1 cellular context compared by ENCODE assay signal in genomic region chrX:129790146-129790545, GRCh38.
TF ChIP-seq lines count a peak whose summit lies in the region.

No MANE protein-coding gene starts in this region.

TF ChIP-seq in A549, 52 proteins besides CTCF, POLR2A, EP300 and RAD21:
- TF ChIP-seq ATOH8 (CRISPR knock-in tag; IDR thresholded peaks at IDR 0.05; ENCODE audit: low read depth), result no peak
- no peak for TF ChIP-seq E2F6 (IDR thresholded peaks at IDR 0.05; ENCODE audit: borderline replicate concordance, low read depth)
- no peak for TF ChIP-seq TFCP2L1 (CRISPR knock-in tag; IDR thresholded peaks at IDR 0.05)
- no peak for TF ChIP-seq MAFK (IDR thresholded peaks at IDR 0.05; ENCODE audit: partially characterized antibody)
- no peak for TF ChIP-seq CEBPB (IDR thresholded peaks at IDR 0.05)
- TF ChIP-seq HEYL (CRISPR knock-in tag; IDR thresholded peaks at IDR 0.05), result no peak
- no peak for TF ChIP-seq JUN (IDR thresholded peaks at IDR 0.05)
- no peak for TF ChIP-seq REST (IDR thresholded peaks at IDR 0.05)
- no peak for TF ChIP-seq HOXA7 (CRISPR knock-in tag; IDR thresholded peaks at IDR 0.05)
- TF ChIP-seq MAZ (IDR thresholded peaks at IDR 0.05; ENCODE audit: borderline replicate concordance, low read depth, low read length), result no peak
- no peak for TF ChIP-seq POLR2AphosphoS2 (conservative IDR thresholded peaks at IDR 0.05; ENCODE audit: low read length)
- TF ChIP-seq CBX2 (IDR thresholded peaks at IDR 0.05; ENCODE audit: borderline replicate concordance, low read depth), result no peak
- no peak for TF ChIP-seq SREBF2 (IDR thresholded peaks at IDR 0.05)
- TF ChIP-seq EHF (CRISPR knock-in tag; IDR thresholded peaks at IDR 0.05), result no peak
TF ChIP-seq in A549: peak in this region for 0.
